In genomic region chr3:65144791-65145355, GRCh38 we compare ENCODE assay signal across 29 cellular contexts.
DNase-seq lines count a peak whose midpoint lies in the region; ATAC-seq, FAIRE-seq and TF ChIP-seq lines count a peak whose summit lies in the region.
"Had no signal": no experiment of that assay in that cellular context is flagged by ENCODE, and none has a peak within 500 bp of the region (broad histone marks: within the 10 kb centered on the region; RNA-seq: fewer than 3 reads in every experiment).

No MANE protein-coding gene starts in this region.

- no peaks in the 10 kb centered on the region for H3K27me3 ChIP-seq in SK-N-SH (ENCODE audit: insufficient read depth)
- H3K27me3 ChIP-seq in astrocyte (ENCODE audit: insufficient read depth, low read length): no peaks in the 10 kb centered on the region
- H3K27me3 ChIP-seq: sigmoid colon, tibial artery had no signal

- no peak overlapping the region for H3K27ac ChIP-seq in SK-N-SH (ENCODE audit: low read depth in 2 of 2, low read length in 1 of 2)
- peak overlapping the region; percentile 11 for H3K27ac ChIP-seq in astrocyte (ENCODE audit: low read depth, low read length)
- H3K27ac ChIP-seq: 22Rv1, prostate gland, sigmoid colon, SK-N-MC, tibial artery, VCaP had no signal

- POLR2A ChIA-PET in SK-N-SH (lab: Yijun Ruan, JAX): no interaction called here

- ATAC-seq in SK-N-SH treated with all-trans-retinoic acid at 6 μM for 48 hours (no peak), HG03469 (IDR thresholded peaks at IDR 0.05; ENCODE audit: unreplicated experiment) (no peak)
- ATAC-seq: GM12878; stimulated activated naive CD8-positive, alpha-beta T cell treated with anti-CD3 and anti-CD28 coated beads, Interleukin-15, amount 100 ng/mL, for 72 hours had no signal

- no peak for TF ChIP-seq CTCF in SK-N-SH (IDR thresholded peaks at IDR 0.05)
- TF ChIP-seq CTCF in astrocyte (IDR thresholded peaks at IDR 0.05; ENCODE audit: insufficient read depth, low read depth, low read length): no peak
- no peak for TF ChIP-seq CTCF in fibroblast of the aortic adventitia (IDR thresholded peaks at IDR 0.05; ENCODE audit: insufficient read depth, low read length)
- no peak for TF ChIP-seq CTCF in D721Med (IDR thresholded peaks at IDR 0.05; ENCODE audit: insufficient read depth, missing control alignments)

- no peaks in the 10 kb centered on the region for H3K79me2 ChIP-seq in SK-N-SH (ENCODE audit: insufficient read depth)
- no peaks in the 10 kb centered on the region for H3K79me2 ChIP-seq in astrocyte (ENCODE audit: insufficient read depth, low read length)

- no peaks in the 10 kb centered on the region for H3K36me3 Mint-ChIP-seq in astrocyte (ENCODE audit: low read depth, unreplicated experiment)
- H3K36me3 Mint-ChIP-seq: brain had no signal

- no peak overlapping the region for H3K27ac Mint-ChIP-seq in astrocyte (ENCODE audit: unreplicated experiment)
- H3K27ac Mint-ChIP-seq: activated CD4-positive, alpha-beta T cell treated with anti-CD3 and anti-CD28 coated beads, Interleukin-2, amount 10 ng/mL, durations not matched to agents 7 days and 5 days; activated T-helper 1 cell treated with anti-CD3 and anti-CD28 coated beads, Interleukin-12 subunit alpha, Interleukin-12 subunit beta, Interleukin-2, Interleukin-4 antibody, amounts not matched to agents 30 ng/mL and 10 ng/mL and 1 ng/mL, durations not matched to agents 14 hours and 24 hours and 36 hours; B cell; brain; stimulated activated naive CD8-positive, alpha-beta T cell treated with anti-CD3 and anti-CD28 coated beads, Interleukin-15, amount 100 ng/mL, for 72 hours; T-helper 2 cell treated with Interferon-gamma antibody and Interleukin-4, amounts not matched to agents 5 μg/mL and 100 μg/mL, for 36 hours had no signal

- H4K20me1 ChIP-seq in SK-N-SH (ENCODE audit: insufficient read depth) (no peaks in the 10 kb centered on the region), astrocyte (ENCODE audit: insufficient read depth, low read length) (no peaks in the 10 kb centered on the region)

- no peak overlapping the region for H2AFZ ChIP-seq in SK-N-SH (ENCODE audit: low read depth)
- no peak overlapping the region for H2AFZ ChIP-seq in astrocyte (ENCODE audit: low read depth, low read length)

- peaks cover 17% of the 10 kb centered on the region for H3K4me1 Mint-ChIP-seq in astrocyte (ENCODE audit: low read depth, unreplicated experiment)
- H3K4me1 Mint-ChIP-seq: activated CD4-positive, alpha-beta T cell treated with anti-CD3 and anti-CD28 coated beads, Interleukin-2, amount 10 ng/mL, durations not matched to agents 7 days and 5 days; B cell; stimulated activated naive CD8-positive, alpha-beta T cell treated with anti-CD3 and anti-CD28 coated beads, Interleukin-15, amount 100 ng/mL, for 72 hours had no signal

- H3K9ac ChIP-seq in SK-N-SH (no peak overlapping the region), astrocyte (ENCODE audit: low read length) (no peak overlapping the region)

- no peaks in the 10 kb centered on the region for H3K9me2 ChIP-seq in SK-N-SH

- H3F3A ChIP-seq in SK-N-SH (replicated peaks; ENCODE audit: insufficient read depth): no peaks in the 10 kb centered on the region

- H3K9me3 Mint-ChIP-seq in astrocyte (ENCODE audit: unreplicated experiment): peaks cover under 1% of the 10 kb centered on the region
- H3K9me3 Mint-ChIP-seq: activated CD4-positive, alpha-beta T cell treated with anti-CD3 and anti-CD28 coated beads, Interleukin-2, amount 10 ng/mL, durations not matched to agents 7 days and 5 days; activated T-helper 1 cell treated with anti-CD3 and anti-CD28 coated beads, Interleukin-12 subunit alpha, Interleukin-12 subunit beta, Interleukin-2, Interleukin-4 antibody, amounts not matched to agents 30 ng/mL and 10 ng/mL and 1 ng/mL, durations not matched to agents 14 hours and 24 hours and 36 hours; stimulated activated naive CD8-positive, alpha-beta T cell treated with anti-CD3 and anti-CD28 coated beads, Interleukin-15, amount 100 ng/mL, for 72 hours had no signal

- H3K4me1 ChIP-seq in SK-N-SH (ENCODE audit: control insufficient read depth in 1 of 2, insufficient read depth in 2 of 2, low read depth in 1 of 2, low read length in 1 of 2) (peaks cover 0 to 2% of the 10 kb centered on the region in 2 experiments; a peak in 2 of 4 replicates), astrocyte (ENCODE audit: insufficient read depth, low read length) (peaks cover 8% of the 10 kb centered on the region)
- H3K4me1 ChIP-seq: prostate gland, sigmoid colon, tibial artery had no signal

- H3K4me2 ChIP-seq in SK-N-SH (no peak overlapping the region), astrocyte (ENCODE audit: low read length) (peak overlapping the region; percentile 35)

- TF ChIP-seq RAD21 in SK-N-SH (IDR thresholded peaks at IDR 0.05; ENCODE audit: low read length): no peak

- no peaks in the 10 kb centered on the region for H3K36me3 ChIP-seq in SK-N-SH (replicated peaks in 1 of 2; ENCODE audit: control insufficient read depth in 1 of 2, insufficient read depth in 2 of 2, low read length in 1 of 2)
- H3K36me3 ChIP-seq in astrocyte (ENCODE audit: insufficient read depth, low read length): no peaks in the 10 kb centered on the region
- H3K36me3 ChIP-seq: prostate gland, sigmoid colon, tibial artery had no signal

- FAIRE-seq in astrocyte (lab: Jason Lieb, UNC): no peak
- no peak for FAIRE-seq in D721Med (lab: Jason Lieb, UNC)
- FAIRE-seq: GM12878, H1 had no signal

- H3K27me3 Mint-ChIP-seq in astrocyte (ENCODE audit: low read depth, unreplicated experiment): peaks cover 4% of the 10 kb centered on the region
- H3K27me3 Mint-ChIP-seq: activated CD4-positive, alpha-beta T cell treated with anti-CD3 and anti-CD28 coated beads, Interleukin-2, amount 10 ng/mL, durations not matched to agents 7 days and 5 days; B cell; stimulated activated naive CD8-positive, alpha-beta T cell treated with anti-CD3 and anti-CD28 coated beads, Interleukin-15, amount 100 ng/mL, for 72 hours had no signal

- CTCF ChIA-PET in SK-N-SH (lab: Yijun Ruan, JAX): interaction anchor here (1.5 to 1.6 kb wide), 2 partner anchors 25 to 242 kb away, joined by 3 to 5 read pairs; no protein-coding TSS in a partner anchor

- H3K9me3 ChIP-seq in SK-N-SH: no peaks in the 10 kb centered on the region
- no peaks in the 10 kb centered on the region for H3K9me3 ChIP-seq in astrocyte (ENCODE audit: insufficient read depth, low read depth, low read length)
- H3K9me3 ChIP-seq: prostate gland, sigmoid colon, tibial artery had no signal

- peak in 1 of 2 experiments; percentile 57; a peak in 1 of 4 replicates for TF ChIP-seq EP300 in SK-N-SH (IDR thresholded peaks at IDR 0.05; ENCODE audit: borderline replicate concordance in 1 of 2, low read depth in 1 of 2, low read length in 1 of 2)

- DNase-seq in SK-N-SH (no peak), astrocyte (ENCODE audit: low read depth) (peak; percentile 84), fibroblast of the aortic adventitia (ENCODE audit: low read depth) (peak; percentile 34), HuH-7.5 (ENCODE audit: low spot score) (no peak), D721Med (ENCODE audit: insufficient read length, low spot score) (no peak), DMS114 treated with DMSO at 0.1 percent for 48 hours (lab: John Stamatoyannopoulos, UW; ENCODE audit: unreplicated experiment) (no peak)
- DNase-seq: activated CD4-positive, alpha-beta T cell treated with anti-CD3 and anti-CD28 coated beads, Interleukin-2, amount 10 ng/mL, durations not matched to agents 7 days and 5 days; activated naive CD4-positive, alpha-beta T cell treated with anti-CD3 and anti-CD28 coated beads, Interleukin-2, amount 50 U/mL, for 16 hours; DMS79 treated with DMSO at 0.1 percent for 48 hours; effector CD4-positive, alpha-beta T cell; erythroblast; Karpas-422; NCI-H187; NCI-H526 treated with DMSO at 0.1 percent for 48 hours; sigmoid colon; stimulated activated naive CD8-positive, alpha-beta T cell treated with anti-CD3 and anti-CD28 coated beads, Interleukin-15, amount 100 ng/mL, for 72 hours; tibial artery had no signal

- no peak overlapping the region for H3K4me3 Mint-ChIP-seq in astrocyte (ENCODE audit: unreplicated experiment)
- H3K4me3 Mint-ChIP-seq: activated CD4-positive, alpha-beta T cell treated with anti-CD3 and anti-CD28 coated beads, Interleukin-2, amount 10 ng/mL, durations not matched to agents 7 days and 5 days; activated T-helper 1 cell treated with anti-CD3 and anti-CD28 coated beads, Interleukin-12 subunit alpha, Interleukin-12 subunit beta, Interleukin-2, Interleukin-4 antibody, amounts not matched to agents 30 ng/mL and 10 ng/mL and 1 ng/mL, durations not matched to agents 14 hours and 24 hours and 36 hours; B cell; brain; stimulated activated naive CD8-positive, alpha-beta T cell treated with anti-CD3 and anti-CD28 coated beads, Interleukin-15, amount 100 ng/mL, for 72 hours; T-helper 2 cell treated with Interferon-gamma antibody and Interleukin-4, amounts not matched to agents 5 μg/mL and 100 μg/mL, for 36 hours had no signal

- no peak overlapping the region for H3K4me3 ChIP-seq in SK-N-SH (ENCODE audit: low read depth in 2 of 2, low read length in 1 of 2)
- H3K4me3 ChIP-seq in astrocyte (ENCODE audit: insufficient read depth, low read depth, low read length): no peak overlapping the region
- no peak overlapping the region for H3K4me3 ChIP-seq in fibroblast of the aortic adventitia (ENCODE audit: low read depth, low read length)
- H3K4me3 ChIP-seq: GM12878, prostate gland, sigmoid colon, SK-N-MC, tibial artery had no signal

TF ChIP-seq in SK-N-SH, 30 proteins besides CTCF, POLR2A, EP300 and RAD21 (continues in another document):
- TF ChIP-seq MEF2A (IDR thresholded peaks at IDR 0.05; ENCODE audit: borderline replicate concordance, low read depth): no peak

TF ChIP-seq in SK-N-SH treated with all-trans-retinoic acid at 6 μM for 48 hours, 23 proteins besides CTCF, POLR2A, EP300 and RAD21:
- TF ChIP-seq PATZ1 (CRISPR knock-in tag; IDR thresholded peaks at IDR 0.05; ENCODE audit: borderline replicate concordance) (no peak), BACH2 (CRISPR knock-in tag; IDR thresholded peaks at IDR 0.05; ENCODE audit: borderline replicate concordance) (no peak)

Comparison
In these comparisons a context has a peak if more than half of its experiments do, and no peak if none do; other contexts are left out.
1. DNase-seq: peak in astrocyte (single experiment) and fibroblast of the aortic adventitia (single experiment); none in SK-N-SH (single experiment), HuH-7.5 (single experiment), D721Med (single experiment) and DMS114 treated with DMSO at 0.1 percent for 48 hours (single experiment).